26 cellular contexts compared by ENCODE assay signal in the genomic region with DNA sequence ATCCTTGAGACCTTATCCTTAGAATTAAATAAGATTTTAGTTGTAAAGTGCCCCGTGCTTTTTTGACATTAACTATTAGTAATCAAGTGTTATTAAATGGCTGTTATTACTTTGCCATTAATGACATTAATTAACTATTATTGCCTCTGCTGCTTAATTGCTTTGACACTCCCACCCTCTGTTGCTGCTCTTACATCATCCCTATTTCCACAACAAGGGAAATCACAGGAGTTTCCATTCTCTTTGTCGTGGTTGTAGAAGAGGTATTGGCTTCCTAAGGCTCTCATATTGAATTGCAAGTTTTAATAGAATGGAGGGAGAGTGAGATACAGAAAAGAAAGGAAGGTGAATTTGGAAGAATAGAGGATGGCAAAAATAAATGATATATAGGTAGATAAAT.
A peak's percentile ranks its signal among the peaks of the same experiment; 100 is the strongest.
DNase-seq lines count a peak whose midpoint lies in the region; ATAC-seq, FAIRE-seq and TF ChIP-seq lines count a peak whose summit lies in the region.
"Had no signal": no experiment of that assay in that cellular context is flagged by ENCODE, and none has a peak within 500 bp of the region (broad histone marks: within the 10 kb centered on the region; RNA-seq: fewer than 3 reads in every experiment).

No MANE protein-coding gene starts in this region.

- peak; percentile 80 for ATAC-seq in GM23338
- ATAC-seq in HG02885 (IDR thresholded peaks at IDR 0.05; ENCODE audit: poor library complexity, unreplicated experiment), result no peak
- ATAC-seq: K562 had no signal

- H3F3A ChIP-seq in GM23338 (replicated peaks; ENCODE audit: low read depth), result no peaks in the 10 kb centered on the region
- no peaks in the 10 kb centered on the region for H3F3A ChIP-seq in neural progenitor cell (ENCODE audit: low read depth)

- H3K79me1 ChIP-seq in H1 (ENCODE audit: low read depth, low read length), result no peaks in the 10 kb centered on the region

- no peaks in the 10 kb centered on the region for H3K23me2 ChIP-seq in H1 (ENCODE audit: low read depth, low read length)

- H3K4me3 ChIP-seq in GM23338, result no peak overlapping the region
- H3K4me3 ChIP-seq in H1 (ENCODE audit: extremely low read depth in 1 of 4, insufficient read depth in 2 of 4, low read depth in 3 of 4, low read length in 4 of 4), result peak overlapping the region in 1 of 4 experiments; percentile 9; a peak in 1 of 8 replicates
- no peak overlapping the region for H3K4me3 ChIP-seq in neural progenitor cell
- H3K4me3 ChIP-seq: K562 had no signal

- H3K9me3 Mint-ChIP-seq in GM23338 (peaks cover 3% of the 10 kb centered on the region; the same call in 2 of the 3 replicates), neural progenitor cell (no peaks in the 10 kb centered on the region)

- FAIRE-seq in H1 (lab: Jason Lieb, UNC), result no peak
- FAIRE-seq: K562, RCC 7860 had no signal

- CTCF ChIA-PET in H1 (lab: Charles Lee; ENCODE audit: partially characterized antibody), result interaction anchor here (1.5 kb wide), 1 partner anchor 135 kb away, joined by 3 read pairs; no protein-coding TSS in a partner anchor

- H3K14ac ChIP-seq in H1 (ENCODE audit: insufficient read length), result no peak overlapping the region

- no peaks in the 10 kb centered on the region for H4K20me1 ChIP-seq in GM23338 (replicated peaks; ENCODE audit: insufficient read depth)
- H4K20me1 ChIP-seq in H1 (replicated peaks in 1 of 2; ENCODE audit: control insufficient read depth in 1 of 2, insufficient read depth in 2 of 2, low read length in 2 of 2), result no peaks in the 10 kb centered on the region
- no peaks in the 10 kb centered on the region for H4K20me1 ChIP-seq in neural progenitor cell (ENCODE audit: low read depth)

- peaks cover 21% of the 10 kb centered on the region for H3K4me1 ChIP-seq in GM23338 (ENCODE audit: insufficient read depth)
- H3K4me1 ChIP-seq in H1 (replicated peaks in 1 of 4; ENCODE audit: control insufficient read depth in 3 of 4, insufficient read depth in 4 of 4, low read length in 3 of 4), result peaks cover 2 to 9% (median 7%) of the 10 kb centered on the region in 4 experiments; a peak in 4 of 7 replicates
- peaks cover 3% of the 10 kb centered on the region for H3K4me1 ChIP-seq in neural progenitor cell

- no peak overlapping the region for H3K23ac ChIP-seq in H1 (ENCODE audit: insufficient read length)

- TF ChIP-seq EP300 in H1 (IDR thresholded peaks at IDR 0.05; ENCODE audit: borderline replicate concordance in 1 of 2, low read depth in 2 of 2, low read length in 2 of 2), result no peak

- H2AK5ac ChIP-seq in H1 (ENCODE audit: low read depth, low read length), result no peak overlapping the region

- H3K18ac ChIP-seq in H1 (ENCODE audit: extremely low read depth, low read length), result no peak overlapping the region

- TF ChIP-seq POLR2A in H1 (IDR thresholded peaks at IDR 0.05; ENCODE audit: control extremely low read depth in 1 of 2, low read depth in 2 of 2, low read length in 2 of 2), result no peak

- DNase-seq in DMS153 (lab: John Stamatoyannopoulos, UW), result peak; percentile 1
- no peak for DNase-seq in DMS153 treated with DMSO at 0.1 percent for 48 hours (lab: John Stamatoyannopoulos, UW; ENCODE audit: unreplicated experiment)
- peak; percentile 10 for DNase-seq in GM23338 (ENCODE audit: low spot score)
- DNase-seq in NCI-H69 (lab: John Stamatoyannopoulos, UW), result peak; percentile 29
- no peak for DNase-seq in H1 (ENCODE audit: low read depth in 1 of 2, low spot score in 2 of 2)
- DNase-seq in NCI-H2029 (lab: John Stamatoyannopoulos, UW), result no peak
- DNase-seq in neural progenitor cell (ENCODE audit: low spot score), result no peak
- DNase-seq: 8988T, Calu3, HCEC 1CT, Kasumi-1, MV-4-11, NCI-H1105, NCI-H1436 treated with DMSO at 0.1 percent for 48 hours, NCI-H187 treated with DMSO at 0.1 percent for 48 hours, NCI-H2107, NCI-H2227 treated with DMSO at 0.1 percent for 48 hours, NCI-H82, SIG-M5, SK-N-SH, SW 1271 had no signal

- H4K5ac ChIP-seq in H1 (ENCODE audit: insufficient read length, low read depth, low read length), result peak overlapping the region; percentile 47

- no peak overlapping the region for H2BK12ac ChIP-seq in H1 (ENCODE audit: low read depth, low read length)

- H3K4me3 Mint-ChIP-seq in GM23338 (no peak overlapping the region), neural progenitor cell (no peak overlapping the region)
- H3K4me3 Mint-ChIP-seq: T-helper 1 cell treated with Interleukin-12 subunit alpha and Interleukin-12 subunit beta and Interleukin-4 antibody, amounts not matched to agents 30 μg/mL and 1 μg/mL, for 36 hours had no signal

- H3K9me3 ChIP-seq in H1 (ENCODE audit: insufficient read depth in 2 of 2, low read depth in 1 of 2, low read length in 1 of 2) (peaks cover 0 to 3% of the 10 kb centered on the region in 2 experiments; a peak in 1 of 4 replicates), neural progenitor cell (ENCODE audit: low read depth) (no peaks in the 10 kb centered on the region)
- H3K9me3 ChIP-seq: SK-N-SH had no signal

- TF ChIP-seq CTCF in GM23338 (conservative IDR thresholded peaks at IDR 0.05; ENCODE audit: low read depth in 2 of 2) (no peak), H1 (IDR thresholded peaks at IDR 0.05; ENCODE audit: control extremely low read depth in 1 of 3, insufficient read depth in 1 of 3, low read depth in 1 of 3, low read length in 3 of 3) (no peak), neural progenitor cell (IDR thresholded peaks at IDR 0.05) (no peak)

- H2AFZ ChIP-seq in GM23338 (no peak overlapping the region), H1 (ENCODE audit: low read length) (no peak overlapping the region), neural progenitor cell (replicated peaks) (no peak overlapping the region)

- H3K27me3 ChIP-seq in GM23338 (ENCODE audit: insufficient read depth), result no peaks in the 10 kb centered on the region
- no peaks in the 10 kb centered on the region for H3K27me3 ChIP-seq in H1 (replicated peaks in 1 of 4; ENCODE audit: control insufficient read depth in 3 of 4, extremely low read depth in 1 of 4, insufficient read depth in 3 of 4, low read length in 3 of 4)
- no peaks in the 10 kb centered on the region for H3K27me3 ChIP-seq in neural progenitor cell

- H4K91ac ChIP-seq in H1 (replicated peaks; ENCODE audit: insufficient read length, low read length), result no peak overlapping the region

- H3K36me3 Mint-ChIP-seq in GM23338 (ENCODE audit: low read depth) (peaks cover 7% of the 10 kb centered on the region; the same call in 2 of the 3 replicates), neural progenitor cell (no peaks in the 10 kb centered on the region)

- H3K4me2 ChIP-seq in GM23338, result 0 out of 2 replicates have a peak overlapping the region, but pooled peaks have one; percentile 1
- no peak overlapping the region for H3K4me2 ChIP-seq in H1 (ENCODE audit: insufficient read depth in 1 of 2, low read depth in 2 of 2, low read length in 2 of 2)
- H3K4me2 ChIP-seq in neural progenitor cell, result no peak overlapping the region
- H3K4me2 ChIP-seq: SK-N-SH had no signal

- H3K9ac ChIP-seq in H1 (replicated peaks in 1 of 4; ENCODE audit: extremely low read depth in 1 of 4, low read depth in 3 of 4, low read length in 3 of 4) (no peak overlapping the region), neural progenitor cell (no peak overlapping the region)
- H3K9ac ChIP-seq: SK-N-SH had no signal

- no peak overlapping the region for H2BK5ac ChIP-seq in H1 (ENCODE audit: low read depth, low read length)

- peak overlapping the region; percentile 29; the same call in 1 of the 2 replicates for H2BK20ac ChIP-seq in H1 (ENCODE audit: low read length)

- H4K8ac ChIP-seq in H1 (ENCODE audit: extremely low read depth, insufficient read depth, low read length), result no peak overlapping the region

- no peaks in the 10 kb centered on the region for H3K27me3 Mint-ChIP-seq in GM23338 (ENCODE audit: insufficient read depth, low read depth, poor library complexity)
- no peaks in the 10 kb centered on the region for H3K27me3 Mint-ChIP-seq in neural progenitor cell (ENCODE audit: insufficient read depth, low read depth)

- H3K4me1 Mint-ChIP-seq in GM23338 (peaks cover 23% of the 10 kb centered on the region), neural progenitor cell (no peaks in the 10 kb centered on the region)

- H3K36me3 ChIP-seq in GM23338 (ENCODE audit: insufficient read depth) (no peaks in the 10 kb centered on the region), H1 (ENCODE audit: control insufficient read depth in 2 of 4, insufficient read depth in 4 of 4, low read length in 3 of 4) (no peaks in the 10 kb centered on the region), neural progenitor cell (no peaks in the 10 kb centered on the region)

- H2BK15ac ChIP-seq in H1 (ENCODE audit: low read length), result no peak overlapping the region

- H3K79me2 ChIP-seq in GM23338 (replicated peaks; ENCODE audit: insufficient read depth), result no peaks in the 10 kb centered on the region
- no peaks in the 10 kb centered on the region for H3K79me2 ChIP-seq in H1 (ENCODE audit: control insufficient read depth in 1 of 2, insufficient read depth in 2 of 2, low read length in 2 of 2)
- no peaks in the 10 kb centered on the region for H3K79me2 ChIP-seq in neural progenitor cell (ENCODE audit: low read depth)

- H3K27ac ChIP-seq in GM23338 (ENCODE audit: low read depth) (no peak overlapping the region), H1 (ENCODE audit: low read depth, low read length) (no peak overlapping the region; the same call in 1 of the 2 replicates), neural progenitor cell (no peak overlapping the region)
- H3K27ac ChIP-seq: HL-60 had no signal

- no peak overlapping the region for H2BK120ac ChIP-seq in H1 (replicated peaks; ENCODE audit: low read depth, low read length)

- POLR2A ChIA-PET in H1 (lab: Charles Lee; ENCODE audit: partially characterized antibody), result no interaction called here

- WGBS in H1 (ENCODE audit: extremely low coverage in 1 of 2, insufficient coverage in 1 of 2, insufficient read length in 1 of 2, insufficient replicate concordance in 2 of 2, low coverage in 1 of 2, low lambda C conversion rate in 2 of 2, missing lambda C conversion rate in 1 of 2), 2 experiments, result 31% methylated on average over 2 of the region's 2 CpGs; no CpG with 5 or more reads in 1 of the 2 experiments

- TF ChIP-seq RAD21 in H1 (IDR thresholded peaks at IDR 0.05 in 1 of 2, conservative IDR thresholded peaks at IDR 0.05 in 1 of 2; ENCODE audit: low read depth in 2 of 2, low read length in 2 of 2), result no peak

- no peak overlapping the region for H3K56ac ChIP-seq in H1 (replicated peaks; ENCODE audit: insufficient read length, low read depth, low read length)

- H3K4ac ChIP-seq in H1 (replicated peaks; ENCODE audit: insufficient read length, low read depth, low read length), result no peak overlapping the region

- H3K27ac Mint-ChIP-seq in GM23338, result peak overlapping the region; percentile 64
- no peak overlapping the region for H3K27ac Mint-ChIP-seq in neural progenitor cell
- H3K27ac Mint-ChIP-seq: T-helper 1 cell treated with Interleukin-12 subunit alpha and Interleukin-12 subunit beta and Interleukin-4 antibody, amounts not matched to agents 30 μg/mL and 1 μg/mL, for 36 hours had no signal

- 0 out of 2 replicates have a peak, but pooled peaks cover 7% of the 10 kb centered on the region for H3K9me2 ChIP-seq in GM23338 (ENCODE audit: insufficient read depth)
- H3K9me2 ChIP-seq: SK-N-SH had no signal

TF ChIP-seq in GM23338, 12 proteins besides CTCF, POLR2A, EP300 and RAD21 (continues in another document):
- no peak for TF ChIP-seq CREB1 (CRISPR knock-in tag; IDR thresholded peaks at IDR 0.05; ENCODE audit: low read depth)

TF ChIP-seq in H1, 55 proteins besides CTCF, POLR2A, EP300 and RAD21 (continues in another document):
- no peak for TF ChIP-seq RNF2 (IDR thresholded peaks at IDR 0.05; ENCODE audit: borderline replicate concordance, low read depth, low read length, missing control alignments, poor library complexity, severe bottlenecking)

Comparison
In these comparisons a context has a peak if more than half of its experiments do, and no peak if none do; other contexts are left out.
1. DNase-seq: peak in DMS153 (single experiment), GM23338 (single experiment) and NCI-H69 (single experiment); none in DMS153 treated with DMSO at 0.1 percent for 48 hours (single experiment), H1 (0 of 2), NCI-H2029 (single experiment) and neural progenitor cell (single experiment).